32 cellular contexts compared by ENCODE assay signal in genomic region chr2:77121518-77121917, GRCh38.
DNase-seq lines count a peak whose midpoint lies in the region; ATAC-seq, FAIRE-seq and TF ChIP-seq lines count a peak whose summit lies in the region.
"Had no signal": no experiment of that assay in that cellular context is flagged by ENCODE, and none has a peak within 500 bp of the region (broad histone marks: within the 10 kb centered on the region; RNA-seq: fewer than 3 reads in every experiment).

No MANE protein-coding gene starts in this region.

- FAIRE-seq in HepG2 (lab: Jason Lieb, UNC): no peak
- FAIRE-seq in K562 (lab: Jason Lieb, UNC): no peak
- FAIRE-seq in islet of Langerhans (lab: Jason Lieb, UNC): peak; percentile 69
- FAIRE-seq: A549, D721Med had no signal

- no peak for ATAC-seq in HepG2
- no peak for ATAC-seq in K562
- ATAC-seq: A549; CD8-positive, alpha-beta T cell had no signal

- BruUV-seq in HepG2 (replicated peaks; lab: Mats Ljungman, UMichigan) (no TSS peak), K562 (replicated peaks; lab: Mats Ljungman, UMichigan) (no TSS peak)

- TF ChIP-seq EP300 in HepG2 (IDR thresholded peaks at IDR 0.05; ENCODE audit: low read depth in 2 of 2, low read length in 2 of 2): no peak
- no peak for TF ChIP-seq EP300 in HepG2 (CRISPR knock-in tag; IDR thresholded peaks at IDR 0.05; ENCODE audit: borderline replicate concordance)
- no peak for TF ChIP-seq EP300 in K562 (IDR thresholded peaks at IDR 0.05; ENCODE audit: low read length)

- H3K36me3 ChIP-seq in liver (ENCODE audit: control insufficient read depth in 4 of 4, insufficient read depth in 3 of 4, low read depth in 1 of 4, low read length in 3 of 4) (no peaks in the 10 kb centered on the region), HepG2 (replicated peaks in 1 of 2; ENCODE audit: control insufficient read depth in 1 of 2, insufficient read depth in 2 of 2, low read length in 2 of 2) (no peaks in the 10 kb centered on the region), K562 (ENCODE audit: control insufficient read depth, insufficient read depth, low read length) (no peaks in the 10 kb centered on the region)
- H3K36me3 ChIP-seq: BE2C; BLaER1; BLaER1 treated with 17β-estradiol and CSF1 and Interleukin-3, amounts not matched to agents 10 nM and 100 nM had no signal

- no peak overlapping the region for H3K4me3 ChIP-seq in liver (ENCODE audit: low read depth in 1 of 3, low read length in 3 of 3)
- H3K4me3 ChIP-seq in HepG2 (replicated peaks in 1 of 3; ENCODE audit: insufficient read depth in 1 of 3, low read depth in 2 of 3, low read length in 3 of 3): no peak overlapping the region
- H3K4me3 ChIP-seq in K562: no peak overlapping the region
- H3K4me3 ChIP-seq: A549; BLaER1; BLaER1 treated with 17β-estradiol and CSF1 and Interleukin-3, amounts not matched to agents 10 nM and 100 nM had no signal

- H3K9ac ChIP-seq in liver (ENCODE audit: low read depth in 1 of 2, low read length in 2 of 2): no peak overlapping the region
- H3K9ac ChIP-seq in HepG2 (ENCODE audit: insufficient read depth, low read depth, low read length): no peak overlapping the region
- no peak overlapping the region for H3K9ac ChIP-seq in K562 (ENCODE audit: insufficient read depth in 1 of 2, low read depth in 2 of 2, low read length in 2 of 2)
- H3K9ac ChIP-seq: BLaER1; BLaER1 treated with 17β-estradiol and CSF1 and Interleukin-3, amounts not matched to agents 10 nM and 100 nM had no signal

- in situ Hi-C loops in HepG2 (cut with HindIII; ENCODE audit: extremely low pct_ligation_motif_present, low pct_unique_long_range_greater_than_20kb) (no loop called here), K562 (cut with MboI) (no loop called here)

- no peak for TF ChIP-seq POLR2A in HepG2 (IDR thresholded peaks at IDR 0.05; ENCODE audit: insufficient read depth in 1 of 2, low read depth in 2 of 2, low read length in 2 of 2)
- TF ChIP-seq POLR2A in K562 (conservative IDR thresholded peaks at IDR 0.05): no peak

- POLR2A ChIA-PET in HepG2 (lab: Yijun Ruan, JAX) (no interaction called here), K562 (lab: Yijun Ruan, JAX) (no interaction called here)

- no peak for TF ChIP-seq RAD21 in liver (IDR thresholded peaks at IDR 0.05)
- TF ChIP-seq RAD21 in HepG2 (CRISPR knock-in tag; IDR thresholded peaks at IDR 0.05): no peak
- TF ChIP-seq RAD21 in K562 (CRISPR knock-in tag; conservative IDR thresholded peaks at IDR 0.05 in 1 of 2, IDR thresholded peaks at IDR 0.05 in 1 of 2): no peak

- DNase-seq in HepG2 (ENCODE audit: low spot score): no peak
- no peak for DNase-seq in K562 (ENCODE audit: extremely low read depth in 1 of 4, low spot score in 3 of 4)
- DNase-seq in cortex of kidney (lab: John Stamatoyannopoulos, UW): no peak
- DNase-seq in activated effector memory CD4-positive, alpha-beta T cell treated with anti-CD3 and anti-CD28 coated beads, Interleukin-2, amount 50 U/mL, for 16 hours: no peak
- DNase-seq: 8988T; ACHN; AML-193; BE2C; C1 segment of cervical spinal cord; Caco-2; Calu3; CD4-positive, alpha-beta memory T cell; CD4-positive, alpha-beta T cell; CD4-positive, CD25-positive, alpha-beta regulatory T cell; CD8-positive, alpha-beta memory T cell; CD8-positive, alpha-beta T cell; COR-L47; DMS 273 treated with DMSO at 0.1 percent for 48 hours; DMS153; DMS53; DMS79; DMS79 treated with DMSO at 0.1 percent for 48 hours; DND-41; EL had no signal

- peaks cover 0 to 8% (median 2%) of the 10 kb centered on the region in 4 donors for H3K4me1 ChIP-seq in liver (ENCODE audit: control insufficient read depth in 4 of 4, insufficient read depth in 4 of 4, low read length in 3 of 4)
- H3K4me1 ChIP-seq in HepG2 (ENCODE audit: insufficient read depth, low read length): no peaks in the 10 kb centered on the region
- no peaks in the 10 kb centered on the region for H3K4me1 ChIP-seq in K562 (replicated peaks in 1 of 2; ENCODE audit: control insufficient read depth in 2 of 2, insufficient read depth in 2 of 2, low read length in 2 of 2)
- H3K4me1 ChIP-seq: A549; BE2C; BLaER1; BLaER1 treated with 17β-estradiol and CSF1 and Interleukin-3, amounts not matched to agents 10 nM and 100 nM; Caco-2 had no signal

- no peaks in the 10 kb centered on the region for H3K79me2 ChIP-seq in HepG2 (ENCODE audit: insufficient read depth, low read length)
- no peaks in the 10 kb centered on the region for H3K79me2 ChIP-seq in K562 (ENCODE audit: control insufficient read depth, insufficient read depth, low read length)

- CTCF ChIA-PET in HepG2 (lab: Yijun Ruan, JAX; ENCODE audit: low intra/inter-chr PET ratio, low total read pairs) (no interaction called here), K562 (lab: Yijun Ruan, JAX; ENCODE audit: low intra/inter-chr PET ratio) (interaction anchor here (0.7 kb wide), 1 partner anchor 1716 kb away, joined by 3 read pairs; no protein-coding TSS in a partner anchor)

- no peaks in the 10 kb centered on the region for H3K9me3 ChIP-seq in liver (ENCODE audit: control insufficient read depth in 4 of 4, low read length in 3 of 4)
- H3K9me3 ChIP-seq in HepG2 (ENCODE audit: low read length): no peaks in the 10 kb centered on the region
- no peaks in the 10 kb centered on the region; the same call in none of the 2 replicates for H3K9me3 ChIP-seq in K562 (replicated peaks; ENCODE audit: control insufficient read depth, insufficient read depth, low read depth, low read length)
- H3K9me3 ChIP-seq: BE2C; BLaER1; BLaER1 treated with 17β-estradiol and CSF1 and Interleukin-3, amounts not matched to agents 10 nM and 100 nM; Caco-2 had no signal

- H3K27me3 ChIP-seq in liver (ENCODE audit: control insufficient read depth in 4 of 4, insufficient read depth in 4 of 4, low read length in 3 of 4) (no peaks in the 10 kb centered on the region), HepG2 (ENCODE audit: control insufficient read depth in 1 of 2, insufficient read depth in 2 of 2, low read length in 2 of 2) (no peaks in the 10 kb centered on the region), K562 (ENCODE audit: control insufficient read depth in 2 of 2, insufficient read depth in 2 of 2, low read length in 2 of 2) (no peaks in the 10 kb centered on the region)
- H3K27me3 ChIP-seq: BE2C; BLaER1; BLaER1 treated with 17β-estradiol and CSF1 and Interleukin-3, amounts not matched to agents 10 nM and 100 nM had no signal

- H2AFZ ChIP-seq in HepG2 (ENCODE audit: low read length): no peak overlapping the region
- H2AFZ ChIP-seq in K562 (ENCODE audit: low read depth, low read length): no peak overlapping the region

- intact Hi-C loops in HepG2 (cut with micrococcal nuclease; ENCODE audit: unreplicated experiment) (no loop called here), K562 (cut with micrococcal nuclease) (no loop called here)

- no peaks in the 10 kb centered on the region for H3K9me1 ChIP-seq in K562 (ENCODE audit: control insufficient read depth, insufficient read depth, low read length)

- H4K20me1 ChIP-seq in HepG2 (ENCODE audit: insufficient read depth, low read length) (no peaks in the 10 kb centered on the region), K562 (replicated peaks; ENCODE audit: control insufficient read depth, insufficient read depth, low read length) (no peaks in the 10 kb centered on the region)
- H4K20me1 ChIP-seq: BLaER1; BLaER1 treated with 17β-estradiol and CSF1 and Interleukin-3, amounts not matched to agents 10 nM and 100 nM had no signal

- H3K27ac ChIP-seq in liver (ENCODE audit: low read depth in 1 of 2, low read length in 2 of 2) (no peak overlapping the region), HepG2 (ENCODE audit: extremely low read length, insufficient read depth, low read length) (no peak overlapping the region), K562 (ENCODE audit: extremely low read depth, low read depth, low read length) (no peak overlapping the region)
- H3K27ac ChIP-seq: 22Rv1; A549; BLaER1; BLaER1 treated with 17β-estradiol and CSF1 and Interleukin-3, amounts not matched to agents 10 nM and 100 nM; C4-2B had no signal

- TF ChIP-seq CTCF in liver (IDR thresholded peaks at IDR 0.05; ENCODE audit: low read depth, low read length, missing input control) (no peak), HepG2 (CRISPR knock-in tag; IDR thresholded peaks at IDR 0.05) (no peak), K562 (IDR thresholded peaks at IDR 0.05 in 2 of 3, conservative IDR thresholded peaks at IDR 0.05 in 1 of 3; ENCODE audit: insufficient read depth in 2 of 3, low read depth in 1 of 3, low read length in 3 of 3) (no peak)

- 45% methylated on average over 3 of the region's 3 CpGs for WGBS in liver
- 13% methylated on average over 3 of the region's 3 CpGs for WGBS in HepG2 (ENCODE audit: low lambda C conversion rate)
- WGBS in K562 (ENCODE audit: insufficient coverage, low coverage, missing lambda C conversion rate): 0% methylated on average over 3 of the region's 3 CpGs

- H3K4me2 ChIP-seq in HepG2 (ENCODE audit: low read depth, low read length): no peak overlapping the region
- H3K4me2 ChIP-seq in K562 (ENCODE audit: insufficient read depth, low read length): no peak overlapping the region
- H3K4me2 ChIP-seq: A549; BLaER1; BLaER1 treated with 17β-estradiol and CSF1 and Interleukin-3, amounts not matched to agents 10 nM and 100 nM had no signal

TF ChIP-seq in HepG2, 621 proteins besides CTCF, POLR2A, EP300 and RAD21:
- TF ChIP-seq SRF (IDR thresholded peaks at IDR 0.05; ENCODE audit: low read depth, low read length): no peak
- no peak for TF ChIP-seq KLF16 (CRISPR knock-in tag; IDR thresholded peaks at IDR 0.05)

TF ChIP-seq in K562, 482 proteins besides CTCF, POLR2A, EP300 and RAD21:
- TF ChIP-seq PHF8 (IDR thresholded peaks at IDR 0.05; ENCODE audit: borderline replicate concordance, low read length) (0 out of 2 replicates have a peak, but pooled peaks have one; percentile 17), NFIC (IDR thresholded peaks at IDR 0.05) (no peak)
